1 cellular context compared by ENCODE assay signal in genomic region chr9:77945798-77946197, GRCh38.
TF ChIP-seq lines count a peak whose summit lies in the region.

No MANE protein-coding gene starts in this region.

TF ChIP-seq in GM23338, 12 proteins besides CTCF, POLR2A, EP300 and RAD21 (continued from another document):
- TF ChIP-seq ZNF462 (CRISPR knock-in tag; IDR thresholded peaks at IDR 0.05) (no peak), JUNB (IDR thresholded peaks at IDR 0.05; ENCODE audit: unreplicated experiment) (no peak), ZNF331 (CRISPR knock-in tag; IDR thresholded peaks at IDR 0.05; ENCODE audit: low read depth) (no peak)
